Comparison of ENCODE assay signal across 1 cellular context in genomic region chr22:44753189-44754042, GRCh38.
TF ChIP-seq lines count a peak whose summit lies in the region.

No MANE protein-coding gene starts in this region.

TF ChIP-seq in GM23338, 12 proteins besides CTCF, POLR2A, EP300 and RAD21 (continued from another document):
- TF ChIP-seq ZNF462 (CRISPR knock-in tag; IDR thresholded peaks at IDR 0.05) (no peak), EZH2 (IDR thresholded peaks at IDR 0.05; ENCODE audit: low read depth, unreplicated experiment) (no peak), ZNF331 (CRISPR knock-in tag; IDR thresholded peaks at IDR 0.05; ENCODE audit: low read depth) (no peak), POLR2AphosphoS5 (IDR thresholded peaks at IDR 0.05; ENCODE audit: low read depth) (no peak), NANOG (IDR thresholded peaks at IDR 0.05; ENCODE audit: borderline replicate concordance) (no peak), STAT1 (IDR thresholded peaks at IDR 0.05; ENCODE audit: unreplicated experiment) (no peak)
